ENCODE assay signal across 21 cellular contexts in genomic region chr4:17010426-17011087, GRCh38.
DNase-seq lines count a peak whose midpoint lies in the region; ATAC-seq and TF ChIP-seq lines count a peak whose summit lies in the region.
"Had no signal": no experiment of that assay in that cellular context is flagged by ENCODE, and none has a peak within 500 bp of the region (broad histone marks: within the 10 kb centered on the region; RNA-seq: fewer than 3 reads in every experiment).

No MANE protein-coding gene starts in this region.

- H3K27ac ChIP-seq in esophagus muscularis mucosa (replicated peaks in 1 of 4) = no peak overlapping the region
- H3K27ac ChIP-seq: RWPE1 had no signal

- no peak for ATAC-seq in activated CD4-positive, CD25-positive, alpha-beta regulatory T cell treated with anti-CD3 and anti-CD28 coated beads, Interleukin-2, amount 50 U/mL, for 24 hours
- ATAC-seq in natural killer cell treated with Interleukin-12 subunit alpha and Interleukin-12 subunit beta and Interleukin-15 and Interleukin-18, amount 100 ng/mL, for 72 hours = no peak
- no peak for ATAC-seq in GM19324 (IDR thresholded peaks at IDR 0.05; ENCODE audit: low FRiP score, unreplicated experiment)
- ATAC-seq: HCT116, PC-3 had no signal

- H3K27ac Mint-ChIP-seq in natural killer cell treated with Interleukin-12 subunit alpha and Interleukin-12 subunit beta and Interleukin-15 and Interleukin-18, amount 100 ng/mL, for 72 hours = no peak overlapping the region
- H3K27ac Mint-ChIP-seq: B cell, CD14-positive monocyte had no signal

- TF ChIP-seq CTCF in esophagus muscularis mucosa (IDR thresholded peaks at IDR 0.05) = no peak

- H3K4me1 ChIP-seq in esophagus muscularis mucosa = no peaks in the 10 kb centered on the region

- peaks cover 0 to 5% of the 10 kb centered on the region in 2 donors for H3K27me3 Mint-ChIP-seq in natural killer cell treated with Interleukin-12 subunit alpha and Interleukin-12 subunit beta and Interleukin-15 and Interleukin-18, amount 100 ng/mL, for 72 hours
- H3K27me3 Mint-ChIP-seq: B cell had no signal

- H3K9me3 ChIP-seq in esophagus muscularis mucosa = no peaks in the 10 kb centered on the region

- H3K4me1 Mint-ChIP-seq in natural killer cell treated with Interleukin-12 subunit alpha and Interleukin-12 subunit beta and Interleukin-15 and Interleukin-18, amount 100 ng/mL, for 72 hours (ENCODE audit: low read depth in 2 of 2) = no peaks in the 10 kb centered on the region
- H3K4me1 Mint-ChIP-seq: B cell, CD14-positive monocyte had no signal

- in situ Hi-C loops in KBM-7 (cut with MboI; ENCODE audit: low pct_unique_long_range_greater_than_20kb, low sequenced_read_pairs) = no loop called here

- 90% methylated on average over 13 of the region's 13 CpGs for WGBS in esophagus muscularis mucosa

- no peak for TF ChIP-seq POLR2A in esophagus muscularis mucosa (IDR thresholded peaks at IDR 0.05; ENCODE audit: low read depth)

- H3K4me3 ChIP-seq in esophagus muscularis mucosa = no peak overlapping the region

- no peak for TF ChIP-seq EP300 in esophagus muscularis mucosa (IDR thresholded peaks at IDR 0.05)

- H3K36me3 Mint-ChIP-seq in natural killer cell treated with Interleukin-12 subunit alpha and Interleukin-12 subunit beta and Interleukin-15 and Interleukin-18, amount 100 ng/mL, for 72 hours = no peaks in the 10 kb centered on the region
- H3K36me3 Mint-ChIP-seq: CD14-positive monocyte had no signal

- DNase-seq in H4 (ENCODE audit: low spot score) (peak; percentile 24), KBM-7 (peak; percentile 50), RPMI8226 (peak; percentile 30), esophagus muscularis mucosa (ENCODE audit: extremely low spot score) (peak; percentile 68), AG08396 (ENCODE audit: low spot score) (no peak)
- DNase-seq in natural killer cell treated with Interleukin-12 subunit alpha and Interleukin-12 subunit beta and Interleukin-15 and Interleukin-18, amount 100 ng/mL, for 72 hours (ENCODE audit: low spot score) = no peak
- DNase-seq: Kasumi-1, NCI-H1092, NCI-H1436, NCI-H187 treated with DMSO at 0.1 percent for 48 hours, NCI-H2107, NCI-H446 treated with DMSO at 0.1 percent for 48 hours, NCI-H69, PC-3, SHP77 treated with DMSO at 0.1 percent for 48 hours had no signal

- no peaks in the 10 kb centered on the region for H3K36me3 ChIP-seq in esophagus muscularis mucosa

- no peaks in the 10 kb centered on the region for H3K27me3 ChIP-seq in esophagus muscularis mucosa

- H3K9me3 Mint-ChIP-seq in natural killer cell treated with Interleukin-12 subunit alpha and Interleukin-12 subunit beta and Interleukin-15 and Interleukin-18, amount 100 ng/mL, for 72 hours = no peaks in the 10 kb centered on the region

- intact Hi-C loops in esophagus muscularis mucosa (cut with DNase I) = no loop called here

- no peak overlapping the region for H3K4me3 Mint-ChIP-seq in natural killer cell treated with Interleukin-12 subunit alpha and Interleukin-12 subunit beta and Interleukin-15 and Interleukin-18, amount 100 ng/mL, for 72 hours
- H3K4me3 Mint-ChIP-seq: B cell, CD14-positive monocyte had no signal

Comparison
In these comparisons a context has a peak if more than half of its experiments do, and no peak if none do; other contexts are left out.
1. DNase-seq: peak in H4 (single experiment), KBM-7 (single experiment), RPMI8226 (single experiment) and esophagus muscularis mucosa (single experiment); none in AG08396 (single experiment) and natural killer cell treated with Interleukin-12 subunit alpha and Interleukin-12 subunit beta and Interleukin-15 and Interleukin-18, amount 100 ng/mL, for 72 hours (single experiment).